8 cellular contexts compared by ENCODE assay signal in the genomic region with DNA sequence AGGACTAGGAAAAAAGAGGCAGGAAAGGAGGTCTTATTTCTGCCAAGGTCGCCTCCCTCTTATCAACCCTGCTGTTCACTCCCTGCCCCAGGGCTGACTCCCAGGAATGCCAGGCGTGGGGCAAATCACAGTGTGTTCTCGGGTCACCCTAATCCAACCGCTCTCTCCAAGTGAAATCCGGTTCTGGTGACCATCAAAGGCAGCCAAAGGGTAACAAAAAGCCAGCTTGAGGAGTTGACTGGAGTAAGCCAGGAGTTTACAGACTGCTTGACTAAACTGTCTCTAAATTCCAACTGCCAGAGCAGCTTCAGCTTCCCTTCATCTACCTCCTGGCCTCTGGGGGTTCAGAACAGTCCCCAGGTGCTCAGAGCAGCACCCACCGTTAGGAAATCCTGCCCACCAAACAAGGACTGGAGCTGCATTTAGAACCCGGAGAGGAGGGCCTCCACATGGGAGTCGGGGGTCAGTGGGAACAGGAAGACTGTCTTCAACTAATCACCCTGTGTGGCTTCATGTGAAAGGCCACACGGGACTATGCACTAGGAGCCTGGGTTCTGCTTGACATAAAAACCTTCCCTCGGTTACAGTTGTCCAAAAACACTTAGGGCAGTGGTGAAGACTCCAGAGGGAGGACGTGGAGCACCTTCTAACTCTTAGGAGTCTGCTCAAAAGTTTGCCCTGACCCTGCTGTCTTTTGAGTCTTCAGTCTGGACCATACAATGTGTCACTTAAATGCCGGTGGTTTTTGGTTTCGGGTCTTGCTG. TPM values are rescaled to one million over a fixed set of nuclear protein-coding genes. Genes with fewer than 3 reads are reported as not detected.
DNase-seq lines count a peak whose midpoint lies in the region; ATAC-seq and TF ChIP-seq lines count a peak whose summit lies in the region.

No MANE protein-coding gene starts in this region.

- H3K36me3 Mint-ChIP-seq in activated T-cell treated with anti-CD3 and anti-CD28 coated beads, Interleukin-2, amount 50 U/mL, for 4 hours (ENCODE audit: insufficient read depth), result no peaks in the 10 kb centered on the region
- peaks cover 4% of the 10 kb centered on the region for H3K36me3 Mint-ChIP-seq in activated naive CD8-positive, alpha-beta T cell

- H3K27ac Mint-ChIP-seq in activated naive CD8-positive, alpha-beta T cell, result peak overlapping the region; percentile 22

- peak overlapping the region; percentile 85 for H3K4me3 Mint-ChIP-seq in activated T-cell treated with anti-CD3 and anti-CD28 coated beads, Interleukin-2, amount 50 U/mL, for 4 hours
- peak overlapping the region; percentile 88 for H3K4me3 Mint-ChIP-seq in activated naive CD8-positive, alpha-beta T cell

- H3K4me3 ChIP-seq in left lung, result peak overlapping the region; percentile 82 to 84
- H3K4me3 ChIP-seq in thymus (ENCODE audit: low read length), result peak overlapping the region; percentile 81

- intact Hi-C loops in left lung (cut with DNase I), result no loop called here

- H3K9me3 ChIP-seq in left lung (no peaks in the 10 kb centered on the region), thymus (ENCODE audit: control insufficient read depth) (no peaks in the 10 kb centered on the region)

- in situ Hi-C loops in G401 (cut with HindIII; ENCODE audit: low sequenced_read_pairs), result no loop called here

- 36% methylated on average over 13 of the region's 13 CpGs for WGBS in thymus

- H3K4me1 Mint-ChIP-seq in activated T-cell treated with anti-CD3 and anti-CD28 coated beads, Interleukin-2, amount 50 U/mL, for 4 hours (ENCODE audit: low read depth), result peaks cover 45% of the 10 kb centered on the region
- H3K4me1 Mint-ChIP-seq in activated naive CD8-positive, alpha-beta T cell (ENCODE audit: low read depth), result peaks cover 49% of the 10 kb centered on the region

- H3K27me3 ChIP-seq in left lung (no peaks in the 10 kb centered on the region), thymus (ENCODE audit: control insufficient read depth, insufficient read depth) (no peaks in the 10 kb centered on the region)

- H3K4me1 ChIP-seq in left lung, result peaks cover 3 to 40% of the 10 kb centered on the region in 2 donors
- H3K4me1 ChIP-seq in thymus (ENCODE audit: control insufficient read depth, insufficient read depth, low read length), result peaks cover 23% of the 10 kb centered on the region

- no peak for TF ChIP-seq CTCF in left lung (IDR thresholded peaks at IDR 0.05)

- H3K27ac ChIP-seq in left lung (peak overlapping the region; percentile 86 to 93), thymus (ENCODE audit: low read depth) (peak overlapping the region; percentile 61)

- H3K36me3 ChIP-seq in left lung (no peaks in the 10 kb centered on the region), thymus (ENCODE audit: control insufficient read depth, insufficient read depth) (no peaks in the 10 kb centered on the region)

- ATAC-seq in activated T-cell treated with anti-CD3 and anti-CD28 coated beads, Interleukin-2, amount 50 U/mL, for 4 hours, result no peak
- no peak for ATAC-seq in left lung
- ATAC-seq in GM18517 (IDR thresholded peaks at IDR 0.05; ENCODE audit: unreplicated experiment), result no peak

- no peaks in the 10 kb centered on the region for H3K9me3 Mint-ChIP-seq in activated T-cell treated with anti-CD3 and anti-CD28 coated beads, Interleukin-2, amount 50 U/mL, for 4 hours
- no peaks in the 10 kb centered on the region for H3K9me3 Mint-ChIP-seq in activated naive CD8-positive, alpha-beta T cell (ENCODE audit: low read depth)

- DNase-seq in activated T-cell treated with anti-CD3 and anti-CD28 coated beads, Interleukin-2, amount 50 U/mL, for 4 hours, result no peak
- DNase-seq in activated T-cell treated with anti-CD3 and anti-CD28 coated beads for 4 hours (no peak), left lung (no peak), Kasumi-1 (lab: John Stamatoyannopoulos, UW) (no peak), G401 (ENCODE audit: low spot score) (no peak)

- H3K27me3 Mint-ChIP-seq in activated T-cell treated with anti-CD3 and anti-CD28 coated beads, Interleukin-2, amount 50 U/mL, for 4 hours (ENCODE audit: low read depth), result no peaks in the 10 kb centered on the region
- H3K27me3 Mint-ChIP-seq in activated naive CD8-positive, alpha-beta T cell, result no peaks in the 10 kb centered on the region

RNA-seq across cellular contexts. Expression of gene TTC7A, which starts 1.2 kb away (rescaled TPM):
- total RNA-seq in activated T-cell treated with anti-CD3 and anti-CD28 coated beads, Interleukin-2, amount 50 U/mL, for 4 hours, result 10 to 100 TPM; 24.2 to 31.1 (median 27.5) TPM
- total RNA-seq in left lung, result 10 to 100 TPM; 43.3 to 53.4 TPM
- polyA plus RNA-seq in thymus, result 27.7 TPM
- total RNA-seq in G401 (2014; rRNA removed; shearing (Covaris generic)), result 20.4 and 25.4 TPM in 2 replicates

RNA-seq across cellular contexts. Expression of gene MCFD2, which starts 24.2 kb away (rescaled TPM):
- total RNA-seq in activated T-cell treated with anti-CD3 and anti-CD28 coated beads, Interleukin-2, amount 50 U/mL, for 4 hours, result 10 to 100 TPM; 46.7 to 63.4 (median 50.8) TPM
- total RNA-seq in left lung, result 100 to 1,000 TPM in 1 of 2 donors, 10 to 100 TPM in 1; 78.0 to 121 TPM
- 25.9 TPM for polyA plus RNA-seq in thymus
- total RNA-seq in G401 (2014; rRNA removed; shearing (Covaris generic)), result 100 and 127 TPM in 2 replicates
